22 cellular contexts compared by ENCODE assay signal in genomic region chr1:231357187-231357772, GRCh38. TPM values are rescaled to one million over a fixed set of nuclear protein-coding genes. Genes with fewer than 3 reads are reported as not detected.
DNase-seq lines count a peak whose midpoint lies in the region; ATAC-seq and TF ChIP-seq lines count a peak whose summit lies in the region.
"Had no signal": no experiment of that assay in that cellular context is flagged by ENCODE, and none has a peak within 500 bp of the region (broad histone marks: within the 10 kb centered on the region; RNA-seq: fewer than 3 reads in every experiment).

No MANE protein-coding gene starts in this region.

- H3K14ac ChIP-seq in mesenchymal stem cell (ENCODE audit: low read length in 2 of 2) = no peak overlapping the region

- H2AFZ ChIP-seq in MM.1S (ENCODE audit: low read length) (no peak overlapping the region), mesenchymal stem cell (ENCODE audit: low read depth, low read length) (no peak overlapping the region)
- H2AFZ ChIP-seq: parathyroid adenoma had no signal

- H3K9me3 ChIP-seq in CD4-positive, alpha-beta T cell (ENCODE audit: control insufficient read depth, low read length) = no peaks in the 10 kb centered on the region
- no peaks in the 10 kb centered on the region for H3K9me3 ChIP-seq in MM.1S (replicated peaks; ENCODE audit: insufficient read depth, low read length)
- H3K9me3 ChIP-seq in mesenchymal stem cell (ENCODE audit: control insufficient read depth, low read length) = no peaks in the 10 kb centered on the region
- H3K9me3 ChIP-seq in colonic mucosa = no peaks in the 10 kb centered on the region
- H3K9me3 ChIP-seq: heart left ventricle, left lung, spleen, thoracic aorta had no signal

- TF ChIP-seq CTCF in CD4-positive, alpha-beta T cell (IDR thresholded peaks at IDR 0.05) = no peak
- TF ChIP-seq CTCF in MM.1S (IDR thresholded peaks at IDR 0.05; ENCODE audit: low read length) (no peak), colonic mucosa (IDR thresholded peaks at IDR 0.05) (no peak), GM13976 (IDR thresholded peaks at IDR 0.05; ENCODE audit: borderline replicate concordance, control extremely low read depth, extremely low read depth, insufficient read depth, missing control alignments) (no peak)

- H3F3A ChIP-seq in MM.1S (ENCODE audit: insufficient read depth, low read length) = no peaks in the 10 kb centered on the region

- ATAC-seq in CD4-positive, alpha-beta T cell (ENCODE audit: poor library complexity) = no peak
- ATAC-seq in GM21360 (IDR thresholded peaks at IDR 0.05; ENCODE audit: unreplicated experiment) = peak; percentile 11

- POLR2A ChIA-PET in CD4-positive, alpha-beta T cell (lab: Charles Lee) = interaction anchor here (0.6 kb wide), 2 partner anchors 19 to 1365 kb away, joined by 3 read pairs; partner anchors contain the start of genes EXOC8 and SPRTN

- H3K4me2 ChIP-seq in MM.1S (ENCODE audit: low read depth, low read length) (peak overlapping the region; percentile 0; the same call in 1 of the 2 replicates), mesenchymal stem cell (ENCODE audit: low read length, poor library complexity, severe bottlenecking) (no peak overlapping the region)

- H3K36me3 ChIP-seq in MM.1S (replicated peaks; ENCODE audit: insufficient read depth, low read length) (no peaks in the 10 kb centered on the region), mesenchymal stem cell (ENCODE audit: control insufficient read depth in 1 of 2, insufficient read depth in 2 of 2, low read depth in 1 of 2, low read length in 2 of 2) (peaks cover 3 to 22% of the 10 kb centered on the region in 2 experiments), colonic mucosa (no peaks in the 10 kb centered on the region)

- peaks cover 33% of the 10 kb centered on the region for H3K36me3 Mint-ChIP-seq in CD4-positive, alpha-beta T cell (ENCODE audit: low read depth)

- H3K23ac ChIP-seq in mesenchymal stem cell (ENCODE audit: low read length in 2 of 2) = no peak overlapping the region

- no peak overlapping the region for H2BK12ac ChIP-seq in mesenchymal stem cell (ENCODE audit: low read length in 2 of 2)

- H3K4me3 ChIP-seq in MM.1S (ENCODE audit: low read length) = no peak overlapping the region
- no peak overlapping the region for H3K4me3 ChIP-seq in mesenchymal stem cell (ENCODE audit: insufficient read depth in 1 of 2, low read depth in 1 of 2, low read length in 2 of 2)
- H3K4me3 ChIP-seq in colonic mucosa = no peak overlapping the region
- H3K4me3 ChIP-seq: GM12878, heart left ventricle, left lung, spleen, thoracic aorta had no signal

- no peaks in the 10 kb centered on the region for H3K9me2 ChIP-seq in MM.1S (replicated peaks; ENCODE audit: insufficient read depth, low read length)

- H3K9me3 Mint-ChIP-seq in CD4-positive, alpha-beta T cell = no peaks in the 10 kb centered on the region
- H3K9me3 Mint-ChIP-seq: activated CD4-positive, alpha-beta memory T cell treated with anti-CD3 and anti-CD28 coated beads, Interleukin-2, amount 10 ng/mL, durations not matched to agents 7 days and 5 days; activated T-helper 1 cell treated with anti-CD3 and anti-CD28 coated beads, Interleukin-12 subunit alpha, Interleukin-12 subunit beta, Interleukin-2, Interleukin-4 antibody, amounts not matched to agents 30 ng/mL and 10 ng/mL and 1 ng/mL, durations not matched to agents 14 hours and 24 hours and 36 hours; endodermal cell; neural crest cell; stimulated activated naive CD8-positive, alpha-beta T cell treated with anti-CD3 and anti-CD28 coated beads, Interleukin-15, Interleukin-2, amounts not matched to agents 100 ng/mL and 50 ng/mL, for 24 hours; T-helper 2 cell treated with Interferon-gamma antibody and Interleukin-4, amounts not matched to agents 5 μg/mL and 100 μg/mL, for 36 hours had no signal

- no peaks in the 10 kb centered on the region for H3K4me1 ChIP-seq in MM.1S (ENCODE audit: low read length)
- H3K4me1 ChIP-seq in mesenchymal stem cell (ENCODE audit: control insufficient read depth, insufficient read depth, low read depth, low read length) = no peaks in the 10 kb centered on the region
- H3K4me1 ChIP-seq in colonic mucosa = no peaks in the 10 kb centered on the region
- H3K4me1 ChIP-seq: parathyroid adenoma had no signal

- no peak overlapping the region for H3K4me3 Mint-ChIP-seq in CD4-positive, alpha-beta T cell
- H3K4me3 Mint-ChIP-seq: activated CD4-positive, alpha-beta memory T cell treated with anti-CD3 and anti-CD28 coated beads, Interleukin-2, amount 10 ng/mL, durations not matched to agents 7 days and 5 days; activated T-helper 1 cell treated with anti-CD3 and anti-CD28 coated beads, Interleukin-12 subunit alpha, Interleukin-12 subunit beta, Interleukin-2, Interleukin-4 antibody, amounts not matched to agents 30 ng/mL and 10 ng/mL and 1 ng/mL, durations not matched to agents 14 hours and 24 hours and 36 hours; endodermal cell; neural crest cell; stimulated activated naive CD8-positive, alpha-beta T cell treated with anti-CD3 and anti-CD28 coated beads, Interleukin-15, Interleukin-2, amounts not matched to agents 100 ng/mL and 50 ng/mL, for 24 hours; T-helper 2 cell treated with Interferon-gamma antibody and Interleukin-4, amounts not matched to agents 5 μg/mL and 100 μg/mL, for 36 hours had no signal

- no peak overlapping the region for H3K4ac ChIP-seq in mesenchymal stem cell (ENCODE audit: low read depth in 1 of 2, low read length in 2 of 2)

- peak overlapping the region; percentile 51 for H3K27ac Mint-ChIP-seq in CD4-positive, alpha-beta T cell
- H3K27ac Mint-ChIP-seq: activated CD4-positive, alpha-beta memory T cell treated with anti-CD3 and anti-CD28 coated beads, Interleukin-2, amount 10 ng/mL, durations not matched to agents 7 days and 5 days; activated T-helper 1 cell treated with anti-CD3 and anti-CD28 coated beads, Interleukin-12 subunit alpha, Interleukin-12 subunit beta, Interleukin-2, Interleukin-4 antibody, amounts not matched to agents 30 ng/mL and 10 ng/mL and 1 ng/mL, durations not matched to agents 14 hours and 24 hours and 36 hours; endodermal cell; stimulated activated naive CD8-positive, alpha-beta T cell treated with anti-CD3 and anti-CD28 coated beads, Interleukin-15, Interleukin-2, amounts not matched to agents 100 ng/mL and 50 ng/mL, for 24 hours had no signal

- intact Hi-C loops in CD4-positive, alpha-beta T cell (cut with DNase I, micrococcal nuclease) = loop anchor here (1.0 to 5.0 kb wide), 5 partner anchors 16 to 248 kb away; partner anchors contain the start of genes EGLN1 (in 1 of the 2) and TSNAX (in 1 of the 2)
- intact Hi-C loops in colonic mucosa (cut with DNase I) = loop anchor here (2.0 to 10.0 kb wide), 2 partner anchors 178 to 234 kb away; no protein-coding TSS in a partner anchor

- in situ Hi-C loops in GM13976 (cut with MboI; ENCODE audit: low sequenced_read_pairs, unreplicated experiment) = loop anchor here (5.0 kb wide), 1 partner anchor 230 kb away; no protein-coding TSS in a partner anchor

- H4K91ac ChIP-seq in mesenchymal stem cell (ENCODE audit: low read length) = no peak overlapping the region

- H2AK5ac ChIP-seq in mesenchymal stem cell (ENCODE audit: low read length, severe bottlenecking) = no peak overlapping the region

- CTCF ChIA-PET in CD4-positive, alpha-beta T cell (lab: Charles Lee) = interaction anchor here (0.7 to 1.5 kb wide), 7 partner anchors 20 to 400 kb away, joined by 3 to 4 read pairs (median 3); partner anchors contain the start of genes EXOC8 and SPRTN

- H3K79me2 ChIP-seq in MM.1S (ENCODE audit: low read length) = no peaks in the 10 kb centered on the region
- H3K79me2 ChIP-seq: parathyroid adenoma had no signal

- no peak overlapping the region for H2BK5ac ChIP-seq in mesenchymal stem cell (ENCODE audit: low read depth, low read length, poor library complexity, severe bottlenecking)

- H3K9ac ChIP-seq in MM.1S (ENCODE audit: low read length) (no peak overlapping the region; the same call in 1 of the 2 replicates), mesenchymal stem cell (ENCODE audit: low read length) (peak overlapping the region; percentile 14), colonic mucosa (ENCODE audit: low read depth in 2 of 2, low read length in 2 of 2) (no peak overlapping the region)
- H3K9ac ChIP-seq: parathyroid adenoma had no signal

- no peaks in the 10 kb centered on the region for H3K27me3 Mint-ChIP-seq in CD4-positive, alpha-beta T cell
- H3K27me3 Mint-ChIP-seq: activated CD4-positive, alpha-beta memory T cell treated with anti-CD3 and anti-CD28 coated beads, Interleukin-2, amount 10 ng/mL, durations not matched to agents 7 days and 5 days; stimulated activated naive CD8-positive, alpha-beta T cell treated with anti-CD3 and anti-CD28 coated beads, Interleukin-15, Interleukin-2, amounts not matched to agents 100 ng/mL and 50 ng/mL, for 24 hours had no signal

- no peak overlapping the region for H3K27ac ChIP-seq in CD4-positive, alpha-beta T cell (ENCODE audit: low read depth, low read length)
- H3K27ac ChIP-seq in MM.1S (ENCODE audit: low read length) (no peak overlapping the region), mesenchymal stem cell (ENCODE audit: low read length, poor library complexity, severe bottlenecking) (no peak overlapping the region), colonic mucosa (no peak overlapping the region)
- H3K27ac ChIP-seq: left lung, parathyroid adenoma, spleen, thoracic aorta had no signal

- no peak for DNase-seq in CD4-positive, alpha-beta T cell
- DNase-seq in MM.1S = no peak
- no peak for DNase-seq in mesenchymal stem cell
- no peak for DNase-seq in NCI-H128 (lab: John Stamatoyannopoulos, UW; ENCODE audit: unreplicated experiment)
- DNase-seq in colonic mucosa = no peak
- no peak for DNase-seq in GM13976 (ENCODE audit: low spot score)
- DNase-seq: activated CD4-positive, CD25-positive, alpha-beta regulatory T cell treated with anti-CD3 and anti-CD28 coated beads, Interleukin-2, amount 50 U/mL, for 72 hours; activated CD8-positive, alpha-beta memory T cell treated with anti-CD3 and anti-CD28 coated beads, Interleukin-2, amount 50 U/mL, for 4 hours; islet precursor cell; left lung; spleen had no signal

- H3K4me1 Mint-ChIP-seq in CD4-positive, alpha-beta T cell (ENCODE audit: low read depth) = peaks cover 7% of the 10 kb centered on the region
- H3K4me1 Mint-ChIP-seq: endodermal cell had no signal

- no peaks in the 10 kb centered on the region for H4K20me1 ChIP-seq in MM.1S (ENCODE audit: insufficient read depth, low read length)

- H2BK15ac ChIP-seq in mesenchymal stem cell (ENCODE audit: low read depth, poor library complexity, severe bottlenecking) = no peak overlapping the region

- H3K18ac ChIP-seq in mesenchymal stem cell (ENCODE audit: low read depth in 1 of 2, low read length in 2 of 2) = no peak overlapping the region

- H3K79me1 ChIP-seq in mesenchymal stem cell (replicated peaks; ENCODE audit: low read length, poor library complexity, severe bottlenecking) = peaks cover 21% of the 10 kb centered on the region

- H3K27me3 ChIP-seq in CD4-positive, alpha-beta T cell (ENCODE audit: control insufficient read depth, insufficient read depth, low read length) = no peaks in the 10 kb centered on the region
- H3K27me3 ChIP-seq in MM.1S (replicated peaks; ENCODE audit: insufficient read depth, low read length) (no peaks in the 10 kb centered on the region), mesenchymal stem cell (ENCODE audit: control insufficient read depth in 1 of 2, insufficient read depth in 1 of 2, low read length in 2 of 2) (no peaks in the 10 kb centered on the region), colonic mucosa (no peaks in the 10 kb centered on the region)
- H3K27me3 ChIP-seq: heart left ventricle, left lung, spleen had no signal

- H2BK120ac ChIP-seq in mesenchymal stem cell (ENCODE audit: low read depth, low read length) = no peak overlapping the region

- WGBS in mesenchymal stem cell = 95% methylated on average over 6 of the region's 10 CpGs

- H4K8ac ChIP-seq in mesenchymal stem cell (ENCODE audit: low read length) = no peak overlapping the region

RNA-seq across cellular contexts. Expression of gene SPRTN, which starts 19.2 kb away (rescaled TPM):
- total RNA-seq in CD4-positive, alpha-beta T cell = 10 to 100 TPM; 27.7 to 30.9 TPM
- 14.0 TPM for polyA plus RNA-seq in mesenchymal stem cell (2013, experiment 1 of 2)
- polyA plus RNA-seq in mesenchymal stem cell (2013, experiment 2 of 2) = 11.6 TPM
- total RNA-seq in colonic mucosa = 10 to 100 TPM in 1 of 2 donors, 1 to 10 TPM in 1; 8.5 to 12.3 TPM

RNA-seq across cellular contexts. Expression of gene EXOC8, which starts 19.6 kb away (rescaled TPM):
- 10 to 100 TPM; 28.0 to 31.9 TPM for total RNA-seq in CD4-positive, alpha-beta T cell
- polyA plus RNA-seq in mesenchymal stem cell (2013, experiment 1 of 2) = 4.7 TPM
- polyA plus RNA-seq in mesenchymal stem cell (2013, experiment 2 of 2) = 4.8 TPM
- 10 to 100 TPM; 13.2 to 14.9 TPM for total RNA-seq in colonic mucosa
